In genomic region chr12:92362785-92363184, GRCh38 we compare ENCODE assay signal across 9 cellular contexts.
DNase-seq lines count a peak whose midpoint lies in the region; ATAC-seq lines count a peak whose summit lies in the region.
"Had no signal": no experiment of that assay in that cellular context is flagged by ENCODE, and none has a peak within 500 bp of the region (broad histone marks: within the 10 kb centered on the region; RNA-seq: fewer than 3 reads in every experiment).

No MANE protein-coding gene starts in this region.

- H3K27ac ChIP-seq in thymus (ENCODE audit: low read depth), result peak overlapping the region; percentile 80
- H3K27ac ChIP-seq: C4-2B had no signal

- H3K4me1 Mint-ChIP-seq in activated CD8-positive, alpha-beta memory T cell treated with anti-CD3 and anti-CD28 coated beads, Interleukin-2, amount 10 ng/mL, durations not matched to agents 7 days and 5 days, result peaks cover 38% of the 10 kb centered on the region
- H3K4me1 Mint-ChIP-seq in activated naive CD8-positive, alpha-beta T cell treated with anti-CD3 and anti-CD28 coated beads for 36 hours, result peaks cover 44% of the 10 kb centered on the region

- H3K4me1 ChIP-seq in thymus (ENCODE audit: control insufficient read depth, insufficient read depth, low read length), result peaks cover 21% of the 10 kb centered on the region

- CTCF ChIA-PET in activated CD8-positive, alpha-beta memory T cell treated with anti-CD3 and anti-CD28 coated beads, Interleukin-2, amount 10 ng/mL, durations not matched to agents 7 days and 5 days (lab: Charles Lee), result interaction anchor here (0.9 to 1.7 kb wide), 2 partner anchors 41 to 207 kb away, joined by 4 read pairs; no protein-coding TSS in a partner anchor

- DNase-seq in activated CD8-positive, alpha-beta memory T cell treated with anti-CD3 and anti-CD28 coated beads, Interleukin-2, amount 10 ng/mL, durations not matched to agents 7 days and 5 days, result peak; percentile 47
- no peak for DNase-seq in activated CD8-positive, alpha-beta memory T cell treated with anti-CD3 and anti-CD28 coated beads, Interleukin-2, amount 50 U/mL, for 4 hours
- no peak for DNase-seq in activated naive CD8-positive, alpha-beta T cell treated with anti-CD3 and anti-CD28 coated beads for 36 hours
- no peak for DNase-seq in HPDE6-E6E7 (ENCODE audit: extremely low spot score)
- DNase-seq in occipital lobe (lab: John Stamatoyannopoulos, UW), result no peak
- DNase-seq in middle frontal gyrus (ENCODE audit: extremely low spot score, low spot score), result no peak

- H3K9me3 Mint-ChIP-seq in activated CD8-positive, alpha-beta memory T cell treated with anti-CD3 and anti-CD28 coated beads, Interleukin-2, amount 10 ng/mL, durations not matched to agents 7 days and 5 days (ENCODE audit: low read depth), result peaks cover 11% of the 10 kb centered on the region
- peaks cover 24% of the 10 kb centered on the region for H3K9me3 Mint-ChIP-seq in activated naive CD8-positive, alpha-beta T cell treated with anti-CD3 and anti-CD28 coated beads for 36 hours

- peak overlapping the region; percentile 75 for H3K27ac Mint-ChIP-seq in activated CD8-positive, alpha-beta memory T cell treated with anti-CD3 and anti-CD28 coated beads, Interleukin-2, amount 10 ng/mL, durations not matched to agents 7 days and 5 days
- peak overlapping the region; percentile 89 for H3K27ac Mint-ChIP-seq in activated naive CD8-positive, alpha-beta T cell treated with anti-CD3 and anti-CD28 coated beads for 36 hours

- peak; percentile 56 for ATAC-seq in activated CD8-positive, alpha-beta memory T cell treated with anti-CD3 and anti-CD28 coated beads, Interleukin-2, amount 10 ng/mL, durations not matched to agents 7 days and 5 days
- ATAC-seq in HG03060 (IDR thresholded peaks at IDR 0.05; ENCODE audit: low read depth, unreplicated experiment), result peak; percentile 53

- H3K4me3 Mint-ChIP-seq in activated CD8-positive, alpha-beta memory T cell treated with anti-CD3 and anti-CD28 coated beads, Interleukin-2, amount 10 ng/mL, durations not matched to agents 7 days and 5 days, result peak overlapping the region; percentile 70
- H3K4me3 Mint-ChIP-seq in activated naive CD8-positive, alpha-beta T cell treated with anti-CD3 and anti-CD28 coated beads for 36 hours, result peak overlapping the region; percentile 79

- H3K9me3 ChIP-seq in thymus (ENCODE audit: control insufficient read depth), result no peaks in the 10 kb centered on the region

- H3K36me3 ChIP-seq in thymus (ENCODE audit: control insufficient read depth, insufficient read depth), result no peaks in the 10 kb centered on the region

- H3K27me3 Mint-ChIP-seq in activated CD8-positive, alpha-beta memory T cell treated with anti-CD3 and anti-CD28 coated beads, Interleukin-2, amount 10 ng/mL, durations not matched to agents 7 days and 5 days, result no peaks in the 10 kb centered on the region
- H3K27me3 Mint-ChIP-seq in activated naive CD8-positive, alpha-beta T cell treated with anti-CD3 and anti-CD28 coated beads for 36 hours, result no peaks in the 10 kb centered on the region

- H3K27me3 ChIP-seq in thymus (ENCODE audit: control insufficient read depth, insufficient read depth), result no peaks in the 10 kb centered on the region

- H3K36me3 Mint-ChIP-seq in activated CD8-positive, alpha-beta memory T cell treated with anti-CD3 and anti-CD28 coated beads, Interleukin-2, amount 10 ng/mL, durations not matched to agents 7 days and 5 days, result peaks cover 32% of the 10 kb centered on the region
- H3K36me3 Mint-ChIP-seq in activated naive CD8-positive, alpha-beta T cell treated with anti-CD3 and anti-CD28 coated beads for 36 hours, result peaks cover 36% of the 10 kb centered on the region

- H3K4me3 ChIP-seq in thymus (ENCODE audit: low read length), result peak overlapping the region; percentile 28

- WGBS in thymus, result 6% methylated on average over 3 of the region's 3 CpGs
